7 cellular contexts compared by ENCODE assay signal in the genomic region with DNA sequence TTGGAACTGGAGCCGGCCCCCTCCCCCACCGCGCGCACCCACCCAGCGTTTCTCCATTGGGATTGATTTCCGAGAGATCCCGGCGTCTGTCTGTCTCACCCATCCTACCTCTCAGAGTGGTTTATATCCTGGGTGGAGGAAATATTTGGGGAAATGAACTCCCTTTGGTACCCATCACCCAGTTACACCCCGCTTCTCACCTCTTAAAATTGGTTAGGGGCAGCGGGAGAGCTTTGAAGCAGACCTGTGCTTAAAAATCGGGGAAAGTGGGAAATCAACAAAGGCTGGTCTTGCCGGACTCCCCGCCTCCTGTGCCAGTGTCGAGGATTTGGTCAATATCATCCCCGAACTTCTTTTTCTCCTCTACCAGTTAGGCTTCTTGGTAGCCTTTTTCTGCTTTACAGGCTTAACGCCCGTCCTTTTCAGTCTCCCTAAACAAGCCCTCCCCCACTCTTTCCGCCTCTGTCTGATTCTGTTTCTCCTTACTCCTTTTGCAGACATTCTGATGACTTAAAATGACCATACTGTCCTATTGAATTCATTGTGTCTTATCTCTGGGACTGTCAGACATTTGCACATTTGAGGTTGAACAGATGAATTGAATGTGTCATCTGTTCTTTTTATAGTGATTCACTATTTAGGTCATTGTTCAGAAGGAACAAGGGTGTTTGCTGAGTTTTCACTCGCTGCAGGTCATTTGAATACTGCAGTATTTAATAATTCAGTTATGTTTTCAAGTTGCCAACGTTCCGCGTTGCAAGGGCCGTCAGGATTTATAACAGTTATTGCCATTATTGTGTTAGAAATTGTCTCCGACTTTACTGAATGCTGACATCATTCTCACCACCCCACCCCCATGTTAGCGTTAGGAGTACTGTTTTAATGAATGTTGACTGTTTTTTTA. TPM values are rescaled to one million over a fixed set of nuclear protein-coding genes. Genes with fewer than 3 reads are reported as not detected.
DNase-seq lines count a peak whose midpoint lies in the region; ATAC-seq and TF ChIP-seq lines count a peak whose summit lies in the region.

No MANE protein-coding gene starts in this region.

- peak overlapping the region; percentile 84 for H3K4me2 ChIP-seq in DND-41 (ENCODE audit: insufficient read depth, low read length)
- peak overlapping the region; percentile 99 for H3K4me2 ChIP-seq in fibroblast of lung (ENCODE audit: extremely low read depth, insufficient read depth, low read length)

- peak overlapping the region; percentile 78 to 98 (median 88) for H3K4me3 Mint-ChIP-seq in naive B cell

- peaks cover 3 to 8% (median 4%) of the 10 kb centered on the region in 3 donors for H3K27me3 Mint-ChIP-seq in naive B cell

- H3K36me3 Mint-ChIP-seq in naive B cell, result no peaks in the 10 kb centered on the region

- H3K9me3 ChIP-seq in DND-41 (ENCODE audit: insufficient read depth, low read length, severe bottlenecking) (no peaks in the 10 kb centered on the region), fibroblast of lung (ENCODE audit: control insufficient read depth, insufficient read depth, low read depth, low read length) (no peaks in the 10 kb centered on the region)

- H3K4me1 ChIP-seq in DND-41 (ENCODE audit: insufficient read depth, low read length), result peaks cover 29% of the 10 kb centered on the region
- H3K4me1 ChIP-seq in fibroblast of lung (ENCODE audit: control insufficient read depth, extremely low read depth, insufficient read depth, low read length), result peaks cover 7% of the 10 kb centered on the region

- peak overlapping the region; percentile 66 for H3K27ac ChIP-seq in DND-41 (ENCODE audit: low read length)
- H3K27ac ChIP-seq in fibroblast of lung (ENCODE audit: insufficient read depth, low read length), result peak overlapping the region; percentile 75

- H3K4me1 Mint-ChIP-seq in naive B cell, result peaks cover 15 to 28% (median 19%) of the 10 kb centered on the region in 3 donors

- H2AFZ ChIP-seq in DND-41 (ENCODE audit: low read depth, low read length), result peak overlapping the region; percentile 77
- peak overlapping the region; percentile 86 for H2AFZ ChIP-seq in fibroblast of lung (ENCODE audit: low read length)

- peak overlapping the region; percentile 67 for H3K9ac ChIP-seq in DND-41 (ENCODE audit: low read depth, low read length)
- H3K9ac ChIP-seq in fibroblast of lung (ENCODE audit: insufficient read depth, low read length), result peak overlapping the region; percentile 88

- peak overlapping the region in 5 of 6 donors; percentile 16 to 64 (median 44) for H3K27ac Mint-ChIP-seq in naive B cell

- H3K9me3 Mint-ChIP-seq in naive B cell, result no peaks in the 10 kb centered on the region

- H3K27me3 ChIP-seq in DND-41 (ENCODE audit: insufficient read depth, low read length, poor library complexity) (no peaks in the 10 kb centered on the region), fibroblast of lung (ENCODE audit: control insufficient read depth, insufficient read depth, low read length) (no peaks in the 10 kb centered on the region)

- TF ChIP-seq CTCF in DND-41 (IDR thresholded peaks at IDR 0.05; ENCODE audit: borderline replicate concordance, extremely low read depth, low read length, poor library complexity, severe bottlenecking) (no peak), fibroblast of lung (conservative IDR thresholded peaks at IDR 0.05 in 1 of 2, IDR thresholded peaks at IDR 0.05 in 1 of 2; ENCODE audit: low read depth in 1 of 2, low read length in 2 of 2) (no peak)

- H3K79me2 ChIP-seq in DND-41 (ENCODE audit: insufficient read depth, low read length), result peaks cover 13% of the 10 kb centered on the region
- H3K79me2 ChIP-seq in fibroblast of lung (ENCODE audit: control insufficient read depth, insufficient read depth, low read length), result peaks cover 21% of the 10 kb centered on the region

- H3K36me3 ChIP-seq in DND-41 (ENCODE audit: insufficient read depth, low read length) (no peaks in the 10 kb centered on the region), fibroblast of lung (ENCODE audit: control insufficient read depth, insufficient read depth, low read length) (no peaks in the 10 kb centered on the region)

- H3K4me3 ChIP-seq in DND-41 (ENCODE audit: low read depth in 1 of 2, low read length in 2 of 2) (peak overlapping the region; percentile 59 to 65; a peak in 3 of 4 replicates), fibroblast of lung (replicated peaks in 1 of 4; ENCODE audit: control extremely low read depth in 1 of 4, insufficient read depth in 1 of 4, low read depth in 3 of 4, low read length in 4 of 4) (peak overlapping the region; percentile 61 to 98 (median 76))

- DNase-seq in DND-41 (no peak), NCI-H1694 (lab: John Stamatoyannopoulos, UW) (peak; percentile 13), fibroblast of lung (ENCODE audit: low read depth in 2 of 2) (peak; percentile 57 to 79), naive B cell (peak; percentile 14)
- DNase-seq in activated CD4-positive, alpha-beta T cell treated with anti-CD3 and anti-CD28 coated beads, Interleukin-2, amount 50 U/mL, for 48 hours, result peak; percentile 15 to 23

- ATAC-seq in DND-41 (ENCODE audit: insufficient read depth, low read depth) (no peak), GM21423 (IDR thresholded peaks at IDR 0.05; ENCODE audit: unreplicated experiment) (peak; percentile 14), naive B cell (ENCODE audit: low read depth in 2 of 2) (peak in 1 of 2 donors; percentile 12), HG02610 (IDR thresholded peaks at IDR 0.05; ENCODE audit: unreplicated experiment) (no peak)

- H4K20me1 ChIP-seq in DND-41 (ENCODE audit: insufficient read depth, low read length), result no peaks in the 10 kb centered on the region
- H4K20me1 ChIP-seq in fibroblast of lung (ENCODE audit: control insufficient read depth, extremely low read depth, insufficient read depth, low read length), result no peaks in the 10 kb centered on the region

RNA-seq across cellular contexts. Expression of a gene that starts 0.9 kb away (rescaled TPM):
- total RNA-seq in fibroblast of lung, result 149 and 205 TPM in 2 replicates
- polyA plus RNA-seq in fibroblast of lung, result 44.8 and 121 TPM in 2 replicates
- polyA plus RNA-seq in fibroblast of lung (2012), result 31.2 and 81.1 TPM in 2 replicates
- 21.0 and 60.0 TPM in 2 replicates for polyA minus RNA-seq in fibroblast of lung (ENCODE audit: low replicate concordance)
- under 1 TPM in 4 of 6 donors, not detected in 2; 0.07 to 0.74 (median 0.43) TPM for polyA plus RNA-seq in naive B cell (ENCODE audit: low read depth in 6 of 6)

Comparison
In these comparisons a context has a peak if more than half of its experiments do, and no peak if none do; other contexts are left out.
1. RNA of a gene that starts 0.9 kb away (polyA plus RNA-seq): 31.2 to 121 TPM in fibroblast of lung; 0.07 to 0.74 TPM in naive B cell; every median in the first group is over 10 times any median in the second.